24 cellular contexts compared by ENCODE assay signal in genomic region chr4:55296076-55296475, GRCh38.
"Had no signal": no experiment of that assay in that cellular context is flagged by ENCODE, and none has a peak within 500 bp of the region (broad histone marks: within the 10 kb centered on the region; RNA-seq: fewer than 3 reads in every experiment).

No MANE protein-coding gene starts in this region.

- DNase-seq: effector CD8-positive, alpha-beta T cell; endodermal cell; gastrocnemius medialis; head of caudate nucleus; left ventricle myocardium superior; lower lobe of right lung; naive B cell; pancreas; right lobe of liver; stimulated activated CD4-positive, alpha-beta T cell treated with anti-CD3 and anti-CD28 coated beads, Interleukin-12 subunit alpha, Interleukin-12 subunit beta, amount 100 ng/mL, for 4 hours; stimulated activated CD4-positive, alpha-beta T cell treated with anti-CD3 and anti-CD28 coated beads, Interleukin-1b, Interleukin-23, amount 100 ng/mL, for 48 hours; stimulated activated CD4-positive, alpha-beta T cell treated with anti-CD3 and anti-CD28 coated beads, Interleukin-4, amount 100 ng/mL, for 1 hour; stimulated activated CD8-positive, alpha-beta memory T cell treated with anti-CD3 and anti-CD28 coated beads, Interleukin-4, amount 100 ng/mL, for 48 hours; stimulated activated naive CD4-positive, alpha-beta T cell treated with Interleukin-2 at 50 U/mL for 16 hours; stomach; substantia nigra; testis; tibial artery had no signal

- H3K4me1 ChIP-seq: lower lobe of right lung, pancreas, right lobe of liver, stomach, testis had no signal

- FAIRE-seq: colon, keratinocyte, pancreas had no signal

- H3K27ac ChIP-seq: esophagus muscularis mucosa, gastrocnemius medialis, lower lobe of right lung, neutrophil, pancreas, right lobe of liver, stomach, testis, tibial artery had no signal

- ATAC-seq: gastrocnemius medialis; left ventricle myocardium superior; lower lobe of right lung; natural killer cell treated with Interleukin-12 subunit alpha and Interleukin-12 subunit beta and Interleukin-15 and Interleukin-18, amount 100 ng/mL, for 72 hours; pancreas; right lobe of liver had no signal

- H3K4me3 ChIP-seq: esophagus muscularis mucosa, gastrocnemius medialis, lower lobe of right lung, pancreas, right lobe of liver, smooth muscle cell, stomach, testis, tibial artery had no signal

- H3K9me3 ChIP-seq: esophagus muscularis mucosa, gastrocnemius medialis, lower lobe of right lung, neutrophil, pancreas, right lobe of liver, testis, tibial artery had no signal

- H3K4me2 ChIP-seq: smooth muscle cell had no signal

- H3K36me3 ChIP-seq: esophagus muscularis mucosa, gastrocnemius medialis, lower lobe of right lung, neutrophil, pancreas, right lobe of liver, stomach, tibial artery had no signal

- H3K27me3 ChIP-seq: esophagus muscularis mucosa, gastrocnemius medialis, neutrophil, pancreas, right lobe of liver, stomach, testis, tibial artery had no signal
